32 cellular contexts compared by ENCODE assay signal in the genomic region with DNA sequence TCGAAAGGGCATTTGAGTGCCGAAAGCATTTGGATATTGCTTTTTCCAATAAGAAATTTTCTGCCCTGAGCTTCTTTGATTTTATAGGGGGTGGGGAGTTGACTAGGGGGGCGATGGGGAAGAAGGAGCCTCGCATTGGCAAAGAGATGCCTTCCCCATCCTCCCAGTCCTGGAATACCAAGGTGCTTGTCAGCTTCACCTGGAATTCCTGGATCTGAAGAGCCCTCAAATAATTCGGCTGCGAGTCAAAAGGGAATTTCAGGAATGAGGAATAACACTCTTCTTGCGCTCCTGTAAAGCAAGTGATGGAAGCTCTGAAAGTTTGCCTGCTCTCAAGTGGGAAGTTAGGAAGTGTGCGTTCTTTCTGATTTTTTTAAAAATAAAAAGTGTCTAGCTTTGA. TPM values are rescaled to one million over a fixed set of nuclear protein-coding genes. Genes with fewer than 3 reads are reported as not detected.
"Had no signal": no experiment of that assay in that cellular context is flagged by ENCODE, and none has a peak within 500 bp of the region (broad histone marks: within the 10 kb centered on the region; RNA-seq: fewer than 3 reads in every experiment).

No MANE protein-coding gene starts in this region.

- H3K4me3 Mint-ChIP-seq: activated naive CD8-positive, alpha-beta T cell treated with anti-CD3 and anti-CD28 coated beads for 36 hours; activated T-cell treated with anti-CD3 and anti-CD28 coated beads, Interleukin-2, amount 50 U/mL, for 72 hours; stimulated activated effector memory CD8-positive, alpha-beta T cell treated with anti-CD3 and anti-CD28 coated beads, Interleukin-12 subunit alpha, Interleukin-12 subunit beta, amount 100 ng/mL, for 72 hours; stimulated activated naive CD8-positive, alpha-beta T cell treated with anti-CD3 and anti-CD28 coated beads, Interleukin-15, amount 100 ng/mL, for 72 hours had no signal

- H3K4me1 ChIP-seq: gastrocnemius medialis, upper lobe of right lung had no signal

- DNase-seq: activated CD4-positive, alpha-beta T cell treated with anti-CD3 and anti-CD28 coated beads for 1 hour; activated naive CD4-positive, alpha-beta T cell; activated naive CD8-positive, alpha-beta T cell treated with anti-CD3 and anti-CD28 coated beads for 36 hours; activated T-cell treated with anti-CD3 and anti-CD28 coated beads for 4 hours; activated T-cell treated with anti-CD3 and anti-CD28 coated beads, Interleukin-2, amount 50 U/mL, for 72 hours; adrenal gland; aorta; body of pancreas; dorsolateral prefrontal cortex; effector memory CD4-positive, alpha-beta T cell; erythroblast; gastrocnemius medialis; hippocampal formation; left ventricle myocardium inferior; ovary; stimulated activated CD4-positive, alpha-beta T cell treated with anti-CD3 and anti-CD28 coated beads, Interleukin-4, amount 100 ng/mL, for 24 hours; stimulated activated naive CD8-positive, alpha-beta T cell treated with anti-CD3 and anti-CD28 coated beads, Interleukin-15, amount 100 ng/mL, for 72 hours; substantia nigra; SW 1271; T-helper 2 cell; thyroid gland; upper lobe of right lung had no signal

- H3K27ac Mint-ChIP-seq: activated naive CD8-positive, alpha-beta T cell treated with anti-CD3 and anti-CD28 coated beads for 36 hours; activated T-cell treated with anti-CD3 and anti-CD28 coated beads, Interleukin-2, amount 50 U/mL, for 72 hours; nephron; progenitor cell of endocrine pancreas; stimulated activated effector memory CD8-positive, alpha-beta T cell treated with anti-CD3 and anti-CD28 coated beads, Interleukin-12 subunit alpha, Interleukin-12 subunit beta, amount 100 ng/mL, for 72 hours; stimulated activated naive CD8-positive, alpha-beta T cell treated with anti-CD3 and anti-CD28 coated beads, Interleukin-15, amount 100 ng/mL, for 72 hours had no signal

- H3K27me3 ChIP-seq: ovary had no signal

- H3K4me3 ChIP-seq: adrenal gland, body of pancreas, cardiac muscle cell, coronary artery, gastrocnemius medialis, left ventricle myocardium inferior, lung, ovary, skin epidermis, thyroid gland, upper lobe of right lung had no signal

- H3K36me3 ChIP-seq: adrenal gland, cardiac muscle cell, gastrocnemius medialis, left ventricle myocardium inferior, ovary, thyroid gland, upper lobe of right lung had no signal

- H3K27ac ChIP-seq: adrenal gland, body of pancreas, cardiac muscle cell, coronary artery, gastrocnemius medialis, left ventricle myocardium inferior, ovary, skin epidermis, thyroid gland, upper lobe of right lung had no signal

- H3K9me3 ChIP-seq: adrenal gland, body of pancreas, gastrocnemius medialis, left ventricle myocardium inferior, thyroid gland, upper lobe of right lung had no signal

- ATAC-seq: activated T-cell treated with anti-CD3 and anti-CD28 coated beads, Interleukin-2, amount 50 U/mL, for 72 hours; body of pancreas; gastrocnemius medialis; sciatic nerve; stimulated activated effector memory CD8-positive, alpha-beta T cell treated with anti-CD3 and anti-CD28 coated beads, Interleukin-12 subunit alpha, Interleukin-12 subunit beta, amount 100 ng/mL, for 72 hours; stimulated activated naive CD8-positive, alpha-beta T cell treated with anti-CD3 and anti-CD28 coated beads, Interleukin-15, amount 100 ng/mL, for 72 hours; upper lobe of right lung had no signal

RNA-seq across cellular contexts. Expression of gene NXPH1, which starts 7.3 kb away (rescaled TPM):
- total RNA-seq: activated naive CD8-positive, alpha-beta T cell treated with anti-CD3 and anti-CD28 coated beads for 36 hours; activated T-cell treated with anti-CD3 and anti-CD28 coated beads, Interleukin-2, amount 50 U/mL, for 72 hours; aorta; body of pancreas; gastrocnemius medialis; left ventricle myocardium inferior; mesenteric fat pad; ovary; progenitor cell of endocrine pancreas; renal cortical epithelial cell; sciatic nerve; thyroid gland; upper lobe of right lung had no signal
- polyA plus RNA-seq: aorta, lung had no signal
